1 cellular context compared by ENCODE assay signal in the genomic region with DNA sequence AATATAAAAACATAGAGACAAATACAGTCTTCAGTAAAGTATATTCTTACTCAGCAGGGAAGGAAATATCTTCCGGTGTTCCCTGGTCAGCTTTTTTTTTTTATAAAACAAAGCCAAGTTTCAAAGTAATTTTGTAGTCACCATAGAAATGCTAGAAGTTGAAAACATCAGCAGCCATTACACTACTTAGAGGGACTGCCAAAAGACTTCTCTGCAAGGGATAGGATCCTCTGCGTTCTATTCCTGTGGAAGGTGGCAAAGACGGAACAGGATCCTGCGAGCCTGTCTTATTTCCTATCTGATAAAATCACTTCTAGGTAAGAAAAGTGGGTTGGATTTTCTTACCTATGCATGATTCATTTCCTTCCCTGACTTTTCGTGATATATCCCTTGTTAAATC.
TF ChIP-seq lines count a peak whose summit lies in the region.

No MANE protein-coding gene starts in this region.

TF ChIP-seq in endothelial cell of umbilical vein, 7 proteins besides CTCF, POLR2A, EP300 and RAD21:
- TF ChIP-seq EZH2 (IDR thresholded peaks at IDR 0.05; ENCODE audit: borderline replicate concordance, low read depth, low read length, severe bottlenecking) (no peak), GATA2 (IDR thresholded peaks at IDR 0.05; ENCODE audit: insufficient read depth, insufficient read length, low read depth, low read length) (peak; percentile 60)
